9 cellular contexts compared by ENCODE assay signal in genomic region chr3:112407214-112407887, GRCh38.
A peak's percentile ranks its signal among the peaks of the same experiment; 100 is the strongest.
DNase-seq lines count a peak whose midpoint lies in the region; ATAC-seq and TF ChIP-seq lines count a peak whose summit lies in the region.
"Had no signal": no experiment of that assay in that cellular context is flagged by ENCODE, and none has a peak within 500 bp of the region (broad histone marks: within the 10 kb centered on the region; RNA-seq: fewer than 3 reads in every experiment).

No MANE protein-coding gene starts in this region.

- intact Hi-C loops in esophagus squamous epithelium (cut with DNase I): no loop called here

- CTCF ChIA-PET in GM10248 (lab: Yijun Ruan, JAX): interaction anchor here (1.1 to 2.4 kb wide), 2 partner anchors 11 to 30 kb away, joined by 3 to 7 read pairs; no protein-coding TSS in a partner anchor

- H3K27me3 Mint-ChIP-seq in stimulated activated naive CD8-positive, alpha-beta T cell treated with anti-CD3 and anti-CD28 coated beads, Interleukin-15, Interleukin-2, amounts not matched to agents 100 ng/mL and 50 ng/mL, for 24 hours: no peaks in the 10 kb centered on the region

- peak overlapping the region; percentile 43 to 65 (median 47) for H3K27ac ChIP-seq in esophagus squamous epithelium

- TF ChIP-seq POLR2A in esophagus squamous epithelium (IDR thresholded peaks at IDR 0.05): no peak

- H3K4me1 Mint-ChIP-seq in stimulated activated naive CD8-positive, alpha-beta T cell treated with anti-CD3 and anti-CD28 coated beads, Interleukin-15, Interleukin-2, amounts not matched to agents 100 ng/mL and 50 ng/mL, for 24 hours (ENCODE audit: low read depth): peaks cover 32% of the 10 kb centered on the region

- DNase-seq in esophagus squamous epithelium (lab: John Stamatoyannopoulos, UW) (no peak), mesenteric fat pad (ENCODE audit: low spot score) (no peak), DMS53 (lab: John Stamatoyannopoulos, UW) (no peak), GM10248 (ENCODE audit: extremely low spot score) (no peak)
- DNase-seq: foreskin melanocyte, NCI-H446 had no signal

- no peak overlapping the region for H3K4me3 ChIP-seq in esophagus squamous epithelium

- TF ChIP-seq CTCF in esophagus squamous epithelium (IDR thresholded peaks at IDR 0.05) (no peak), GM10248 (IDR thresholded peaks at IDR 0.05; ENCODE audit: control extremely low read depth, extremely low read depth, low read depth, missing control alignments) (no peak)

- H3K36me3 ChIP-seq in esophagus squamous epithelium: no peaks in the 10 kb centered on the region

- no peaks in the 10 kb centered on the region for H3K36me3 Mint-ChIP-seq in stimulated activated naive CD8-positive, alpha-beta T cell treated with anti-CD3 and anti-CD28 coated beads, Interleukin-15, Interleukin-2, amounts not matched to agents 100 ng/mL and 50 ng/mL, for 24 hours (ENCODE audit: low read depth)

- WGBS in esophagus squamous epithelium, 2 donors: 38 to 44% methylated on average over 6 of the region's 6 CpGs

- POLR2A ChIA-PET in GM10248 (lab: Yijun Ruan, JAX): no interaction called here

- no peaks in the 10 kb centered on the region for H3K9me3 ChIP-seq in esophagus squamous epithelium

- H3K4me1 ChIP-seq in esophagus squamous epithelium: peaks cover 0 to 11% (median 0%) of the 10 kb centered on the region in 3 donors

- H3K27ac Mint-ChIP-seq in stimulated activated naive CD8-positive, alpha-beta T cell treated with anti-CD3 and anti-CD28 coated beads, Interleukin-15, Interleukin-2, amounts not matched to agents 100 ng/mL and 50 ng/mL, for 24 hours: peak overlapping the region; percentile 78

- H3K9me3 Mint-ChIP-seq in stimulated activated naive CD8-positive, alpha-beta T cell treated with anti-CD3 and anti-CD28 coated beads, Interleukin-15, Interleukin-2, amounts not matched to agents 100 ng/mL and 50 ng/mL, for 24 hours: no peaks in the 10 kb centered on the region

- ATAC-seq in GM19463 (IDR thresholded peaks at IDR 0.05; ENCODE audit: unreplicated experiment): peak; percentile 65
- peak; percentile 54 for ATAC-seq in HG03571 (IDR thresholded peaks at IDR 0.05; ENCODE audit: unreplicated experiment)

- no peaks in the 10 kb centered on the region for H3K27me3 ChIP-seq in esophagus squamous epithelium

- H3K4me3 Mint-ChIP-seq in stimulated activated naive CD8-positive, alpha-beta T cell treated with anti-CD3 and anti-CD28 coated beads, Interleukin-15, Interleukin-2, amounts not matched to agents 100 ng/mL and 50 ng/mL, for 24 hours: no peak overlapping the region
